In genomic region chr7:90596745-90597526, GRCh38 we compare ENCODE assay signal across 8 cellular contexts. TPM values are rescaled to one million over a fixed set of nuclear protein-coding genes. Genes with fewer than 3 reads are reported as not detected.
DNase-seq lines count a peak whose midpoint lies in the region; ATAC-seq, FAIRE-seq and TF ChIP-seq lines count a peak whose summit lies in the region.

No MANE protein-coding gene starts in this region.

- H3K4me3 Mint-ChIP-seq in CD4-positive, CD25-positive, alpha-beta regulatory T cell = peak overlapping the region; percentile 56 to 79 (median 65)
- peak overlapping the region; percentile 60 for H3K4me3 Mint-ChIP-seq in natural killer cell

- H3K4me3 ChIP-seq in CD4-positive, CD25-positive, alpha-beta regulatory T cell (ENCODE audit: low read depth, low read length) = peak overlapping the region; percentile 39
- H3K4me3 ChIP-seq in esophagus (ENCODE audit: low read depth in 1 of 2, low read length in 2 of 2) = peak overlapping the region; percentile 68 to 71

- peaks cover 28% of the 10 kb centered on the region for H3K27me3 Mint-ChIP-seq in CD4-positive, CD25-positive, alpha-beta regulatory T cell
- H3K27me3 Mint-ChIP-seq in natural killer cell (ENCODE audit: low read depth in 2 of 2) = peaks cover 22 to 52% of the 10 kb centered on the region in 2 donors

- H3K9me3 Mint-ChIP-seq in CD4-positive, CD25-positive, alpha-beta regulatory T cell = peaks cover 0 to 2% (median 0%) of the 10 kb centered on the region in 7 donors
- H3K9me3 Mint-ChIP-seq in natural killer cell = no peaks in the 10 kb centered on the region

- ATAC-seq in CD4-positive, CD25-positive, alpha-beta regulatory T cell (ENCODE audit: low read depth in 2 of 2) = no peak
- ATAC-seq in GM18870 (IDR thresholded peaks at IDR 0.05; ENCODE audit: unreplicated experiment) (peak; percentile 45), HG03064 (IDR thresholded peaks at IDR 0.05; ENCODE audit: low read depth, unreplicated experiment) (peak; percentile 19), natural killer cell (no peak), GM18858 (IDR thresholded peaks at IDR 0.05; ENCODE audit: unreplicated experiment) (no peak)

- H3K4me1 Mint-ChIP-seq in CD4-positive, CD25-positive, alpha-beta regulatory T cell = peaks cover 0 to 32% (median 12%) of the 10 kb centered on the region in 4 donors
- H3K4me1 Mint-ChIP-seq in natural killer cell = peaks cover 7 to 8% of the 10 kb centered on the region in 2 donors

- WGBS in esophagus, 2 donors = 1% methylated on average over 41 of the region's 41 CpGs

- no peak for DNase-seq in CD4-positive, CD25-positive, alpha-beta regulatory T cell
- DNase-seq in RCC 7860 (ENCODE audit: low spot score) (peak; percentile 28), natural killer cell (no peak), DMS153 treated with DMSO at 0.1 percent for 48 hours (lab: John Stamatoyannopoulos, UW; ENCODE audit: unreplicated experiment) (no peak)

- H3K27ac Mint-ChIP-seq in CD4-positive, CD25-positive, alpha-beta regulatory T cell = no peak overlapping the region
- no peak overlapping the region for H3K27ac Mint-ChIP-seq in natural killer cell

- H3K27me3 ChIP-seq in CD4-positive, CD25-positive, alpha-beta regulatory T cell (ENCODE audit: control insufficient read depth, insufficient read depth, low read length) = peaks cover 14% of the 10 kb centered on the region
- H3K27me3 ChIP-seq in esophagus (ENCODE audit: control insufficient read depth in 1 of 2, insufficient read depth in 2 of 2, low read length in 2 of 2) = no peaks in the 10 kb centered on the region

- no peaks in the 10 kb centered on the region for H3K4me1 ChIP-seq in CD4-positive, CD25-positive, alpha-beta regulatory T cell (ENCODE audit: control insufficient read depth, insufficient read depth, low read length, poor library complexity, severe bottlenecking)
- H3K4me1 ChIP-seq in esophagus (ENCODE audit: control insufficient read depth in 2 of 2, insufficient read depth in 2 of 2, low read length in 1 of 2) = peaks cover 0 to 7% of the 10 kb centered on the region in 2 donors

- no peaks in the 10 kb centered on the region for H3K36me3 Mint-ChIP-seq in CD4-positive, CD25-positive, alpha-beta regulatory T cell
- no peaks in the 10 kb centered on the region for H3K36me3 Mint-ChIP-seq in natural killer cell

- H3K9me3 ChIP-seq in CD4-positive, CD25-positive, alpha-beta regulatory T cell (ENCODE audit: control insufficient read depth in 2 of 2, low read length in 2 of 2) = no peaks in the 10 kb centered on the region
- no peaks in the 10 kb centered on the region for H3K9me3 ChIP-seq in esophagus (ENCODE audit: control insufficient read depth in 2 of 2, insufficient read depth in 1 of 2, low read depth in 1 of 2, low read length in 1 of 2)

- TF ChIP-seq CTCF in natural killer cell (IDR thresholded peaks at IDR 0.05) = no peak

- intact Hi-C loops in natural killer cell (cut with micrococcal nuclease) = no loop called here

- no peaks in the 10 kb centered on the region for H3K36me3 ChIP-seq in CD4-positive, CD25-positive, alpha-beta regulatory T cell (ENCODE audit: control insufficient read depth, insufficient read depth, low read length)
- no peaks in the 10 kb centered on the region for H3K36me3 ChIP-seq in esophagus (ENCODE audit: control insufficient read depth in 2 of 2, insufficient read depth in 2 of 2, low read length in 1 of 2)

- no peak overlapping the region for H3K27ac ChIP-seq in CD4-positive, CD25-positive, alpha-beta regulatory T cell (ENCODE audit: insufficient read depth, low read length, poor library complexity, severe bottlenecking)
- peak overlapping the region in 1 of 2 donors; percentile 40 for H3K27ac ChIP-seq in esophagus (ENCODE audit: low read depth in 2 of 2, low read length in 1 of 2)

- no peak for FAIRE-seq in RCC 7860 (lab: Jason Lieb, UNC)

RNA-seq across cellular contexts. Expression of gene CDK14, which starts 0.8 kb away (rescaled TPM):
- 4.0 TPM for total RNA-seq in CD4-positive, CD25-positive, alpha-beta regulatory T cell
- 1 to 10 TPM in 3 of 4 donors, under 1 TPM in 1; 0.58 to 3.9 (median 1.9) TPM for polyA plus RNA-seq in CD4-positive, CD25-positive, alpha-beta regulatory T cell
- under 1 TPM; 0.51 to 0.59 TPM for polyA plus RNA-seq in esophagus
- total RNA-seq in natural killer cell = 10 to 100 TPM in 1 of 3 donors, 1 to 10 TPM in 2; 1.2 to 12.5 (median 1.9) TPM

Comparison
In these comparisons a context has a peak if more than half of its experiments do, and no peak if none do; other contexts are left out.
1. ATAC-seq: peak in GM18870 (single experiment) and HG03064 (single experiment); none in CD4-positive, CD25-positive, alpha-beta regulatory T cell (0 of 2), natural killer cell (0 of 3) and GM18858 (single experiment).